16 cellular contexts compared by ENCODE assay signal in genomic region chr11:133133053-133133452, GRCh38.
DNase-seq lines count a peak whose midpoint lies in the region; ATAC-seq, FAIRE-seq and TF ChIP-seq lines count a peak whose summit lies in the region.
"Had no signal": no experiment of that assay in that cellular context is flagged by ENCODE, and none has a peak within 500 bp of the region (broad histone marks: within the 10 kb centered on the region; RNA-seq: fewer than 3 reads in every experiment).

No MANE protein-coding gene starts in this region.

- H2AFZ ChIP-seq in HepG2 (ENCODE audit: low read length) = no peak overlapping the region
- H2AFZ ChIP-seq in GM23248 = no peak overlapping the region
- no peak overlapping the region for H2AFZ ChIP-seq in K562 (ENCODE audit: low read depth, low read length)
- no peak overlapping the region for H2AFZ ChIP-seq in SK-N-SH (ENCODE audit: low read depth)

- no peaks in the 10 kb centered on the region for H3K79me2 ChIP-seq in HepG2 (ENCODE audit: insufficient read depth, low read length)
- no peaks in the 10 kb centered on the region for H3K79me2 ChIP-seq in GM23248 (ENCODE audit: insufficient read depth)
- H3K79me2 ChIP-seq in K562 (ENCODE audit: control insufficient read depth, insufficient read depth, low read length) = no peaks in the 10 kb centered on the region
- no peaks in the 10 kb centered on the region for H3K79me2 ChIP-seq in SK-N-SH (ENCODE audit: insufficient read depth)

- H3F3A ChIP-seq in GM23248 (ENCODE audit: insufficient read depth) (no peaks in the 10 kb centered on the region), SK-N-SH (replicated peaks; ENCODE audit: insufficient read depth) (no peaks in the 10 kb centered on the region)

- DNase-seq in HepG2 (ENCODE audit: low spot score) = no peak
- DNase-seq in right lobe of liver = no peak
- DNase-seq in GM23248 = peak; percentile 13
- no peak for DNase-seq in K562 (ENCODE audit: extremely low read depth in 1 of 4, low spot score in 3 of 4)
- no peak for DNase-seq in esophagus squamous epithelium (lab: John Stamatoyannopoulos, UW)
- DNase-seq in activated CD4-positive, alpha-beta T cell treated with anti-CD3 and anti-CD28 coated beads for 48 hours = no peak
- DNase-seq in SK-N-SH = no peak
- DNase-seq: ACHN; BE2C; CD4-positive, alpha-beta memory T cell; DMS79; GDM1; GOT3; H9 had no signal

- TF ChIP-seq EP300 in HepG2 (IDR thresholded peaks at IDR 0.05; ENCODE audit: low read depth in 2 of 2, low read length in 2 of 2) = no peak
- no peak for TF ChIP-seq EP300 in HepG2 (CRISPR knock-in tag; IDR thresholded peaks at IDR 0.05; ENCODE audit: borderline replicate concordance)
- no peak for TF ChIP-seq EP300 in K562 (IDR thresholded peaks at IDR 0.05; ENCODE audit: low read length)
- no peak for TF ChIP-seq EP300 in SK-N-SH (IDR thresholded peaks at IDR 0.05; ENCODE audit: borderline replicate concordance in 1 of 2, low read depth in 1 of 2, low read length in 1 of 2)

- no peak for TF ChIP-seq POLR2A in HepG2 (IDR thresholded peaks at IDR 0.05; ENCODE audit: insufficient read depth in 1 of 2, low read depth in 2 of 2, low read length in 2 of 2)
- no peak for TF ChIP-seq POLR2A in right lobe of liver (IDR thresholded peaks at IDR 0.05)
- no peak for TF ChIP-seq POLR2A in K562 (conservative IDR thresholded peaks at IDR 0.05)
- TF ChIP-seq POLR2A in esophagus squamous epithelium (IDR thresholded peaks at IDR 0.05) = no peak

- H4K20me1 ChIP-seq in HepG2 (ENCODE audit: insufficient read depth, low read length) = no peaks in the 10 kb centered on the region
- no peaks in the 10 kb centered on the region for H4K20me1 ChIP-seq in GM23248 (ENCODE audit: insufficient read depth)
- H4K20me1 ChIP-seq in K562 (replicated peaks; ENCODE audit: control insufficient read depth, insufficient read depth, low read length) = no peaks in the 10 kb centered on the region
- no peaks in the 10 kb centered on the region for H4K20me1 ChIP-seq in SK-N-SH (ENCODE audit: insufficient read depth)

- POLR2A ChIA-PET in HepG2 (lab: Yijun Ruan, JAX) = no interaction called here
- POLR2A ChIA-PET in K562 (lab: Yijun Ruan, JAX) = interaction anchor here (0.5 kb wide), 1 partner anchor 103 kb away, joined by 3 read pairs; no protein-coding TSS in a partner anchor
- POLR2A ChIA-PET in SK-N-SH (lab: Yijun Ruan, JAX) = no interaction called here

- H3K27me3 ChIP-seq in HepG2 (ENCODE audit: control insufficient read depth in 1 of 2, insufficient read depth in 2 of 2, low read length in 2 of 2) (no peaks in the 10 kb centered on the region), right lobe of liver (no peaks in the 10 kb centered on the region), GM23248 (replicated peaks; ENCODE audit: insufficient read depth) (0 out of 2 replicates have a peak, but pooled peaks cover 5% of the 10 kb centered on the region), K562 (ENCODE audit: control insufficient read depth in 2 of 2, insufficient read depth in 2 of 2, low read length in 2 of 2) (no peaks in the 10 kb centered on the region), esophagus squamous epithelium (peaks cover 0 to 29% (median 0%) of the 10 kb centered on the region in 4 donors), SK-N-SH (ENCODE audit: insufficient read depth) (no peaks in the 10 kb centered on the region)
- H3K27me3 ChIP-seq: BE2C had no signal

- in situ Hi-C loops in HepG2 (cut with HindIII; ENCODE audit: extremely low pct_ligation_motif_present, low pct_unique_long_range_greater_than_20kb) = loop anchor here (10.0 kb wide), 1 partner anchor 692 kb away; no protein-coding TSS in a partner anchor
- in situ Hi-C loops in GM23248 (cut with MboI) = no loop called here
- in situ Hi-C loops in K562 (cut with MboI) = loop anchor here (25.0 kb wide), 1 partner anchor 704 kb away; the partner anchor contains the start of gene SPATA19

- no peaks in the 10 kb centered on the region for H3K9me1 ChIP-seq in K562 (ENCODE audit: control insufficient read depth, insufficient read depth, low read length)

- H3K27ac ChIP-seq in HepG2 (ENCODE audit: extremely low read length, insufficient read depth, low read length) (no peak overlapping the region), right lobe of liver (no peak overlapping the region), GM23248 (no peak overlapping the region), K562 (ENCODE audit: extremely low read depth, low read depth, low read length) (no peak overlapping the region), esophagus squamous epithelium (no peak overlapping the region), SK-N-SH (ENCODE audit: low read depth in 2 of 2, low read length in 1 of 2) (no peak overlapping the region)
- H3K27ac ChIP-seq: C4-2B had no signal

- H3K9me3 ChIP-seq in HepG2 (ENCODE audit: low read length) (no peaks in the 10 kb centered on the region), right lobe of liver (no peaks in the 10 kb centered on the region), GM23248 (ENCODE audit: low read depth) (no peaks in the 10 kb centered on the region), K562 (replicated peaks; ENCODE audit: control insufficient read depth, insufficient read depth, low read depth, low read length) (no peaks in the 10 kb centered on the region), esophagus squamous epithelium (no peaks in the 10 kb centered on the region), SK-N-SH (no peaks in the 10 kb centered on the region)
- H3K9me3 ChIP-seq: BE2C had no signal

- 7% methylated on average over 3 of the region's 3 CpGs for WGBS in HepG2 (ENCODE audit: low lambda C conversion rate)
- 60% methylated on average over 1 of the region's 3 CpGs for WGBS in right lobe of liver (ENCODE audit: insufficient coverage, low coverage, low lambda C conversion rate, missing lambda C conversion rate)
- WGBS in GM23248 (ENCODE audit: low coverage in 1 of 2, low lambda C conversion rate in 2 of 2, missing lambda C conversion rate in 2 of 2), 2 experiments = 4 to 14% methylated on average over 3 of the region's 3 CpGs
- WGBS in K562 (ENCODE audit: insufficient coverage, low coverage, missing lambda C conversion rate) = 0% methylated on average over 3 of the region's 3 CpGs
- 36 to 42% methylated on average over 3 of the region's 3 CpGs for WGBS in esophagus squamous epithelium, 2 donors
- 0% methylated on average over 2 of the region's 3 CpGs for WGBS in SK-N-SH (ENCODE audit: low lambda C conversion rate)

- H3K9ac ChIP-seq in HepG2 (ENCODE audit: insufficient read depth, low read depth, low read length) = no peak overlapping the region
- no peak overlapping the region for H3K9ac ChIP-seq in GM23248
- no peak overlapping the region for H3K9ac ChIP-seq in K562 (ENCODE audit: insufficient read depth in 1 of 2, low read depth in 2 of 2, low read length in 2 of 2)
- H3K9ac ChIP-seq in SK-N-SH = no peak overlapping the region

- no peaks in the 10 kb centered on the region for H3K9me2 ChIP-seq in GM23248 (ENCODE audit: insufficient read depth)
- H3K9me2 ChIP-seq in SK-N-SH = no peaks in the 10 kb centered on the region

- ATAC-seq in HepG2 = no peak
- ATAC-seq in right lobe of liver = no peak
- no peak for ATAC-seq in K562
- ATAC-seq in GM21526 (IDR thresholded peaks at IDR 0.05; ENCODE audit: low FRiP score, unreplicated experiment) = no peak

- no peak for TF ChIP-seq CTCF in HepG2 (CRISPR knock-in tag; IDR thresholded peaks at IDR 0.05)
- no peak for TF ChIP-seq CTCF in right lobe of liver (IDR thresholded peaks at IDR 0.05)
- no peak for TF ChIP-seq CTCF in K562 (IDR thresholded peaks at IDR 0.05 in 2 of 3, conservative IDR thresholded peaks at IDR 0.05 in 1 of 3; ENCODE audit: insufficient read depth in 2 of 3, low read depth in 1 of 3, low read length in 3 of 3)
- no peak for TF ChIP-seq CTCF in esophagus squamous epithelium (IDR thresholded peaks at IDR 0.05)
- no peak for TF ChIP-seq CTCF in SK-N-SH (IDR thresholded peaks at IDR 0.05)

- H3K4me2 ChIP-seq in HepG2 (ENCODE audit: low read depth, low read length) (no peak overlapping the region), GM23248 (ENCODE audit: unreplicated experiment) (no peak overlapping the region), K562 (ENCODE audit: insufficient read depth, low read length) (no peak overlapping the region), SK-N-SH (no peak overlapping the region)

- H3K36me3 ChIP-seq in HepG2 (replicated peaks in 1 of 2; ENCODE audit: control insufficient read depth in 1 of 2, insufficient read depth in 2 of 2, low read length in 2 of 2) = no peaks in the 10 kb centered on the region
- no peaks in the 10 kb centered on the region for H3K36me3 ChIP-seq in right lobe of liver
- H3K36me3 ChIP-seq in GM23248 (ENCODE audit: low read depth) = no peaks in the 10 kb centered on the region
- H3K36me3 ChIP-seq in K562 (ENCODE audit: control insufficient read depth, insufficient read depth, low read length) = no peaks in the 10 kb centered on the region
- no peaks in the 10 kb centered on the region for H3K36me3 ChIP-seq in esophagus squamous epithelium
- H3K36me3 ChIP-seq in SK-N-SH (replicated peaks in 1 of 2; ENCODE audit: control insufficient read depth in 1 of 2, insufficient read depth in 2 of 2, low read length in 1 of 2) = no peaks in the 10 kb centered on the region
- H3K36me3 ChIP-seq: BE2C had no signal

- TF ChIP-seq RAD21 in HepG2 (CRISPR knock-in tag; IDR thresholded peaks at IDR 0.05) = no peak
- no peak for TF ChIP-seq RAD21 in K562 (CRISPR knock-in tag; conservative IDR thresholded peaks at IDR 0.05 in 1 of 2, IDR thresholded peaks at IDR 0.05 in 1 of 2)
- no peak for TF ChIP-seq RAD21 in SK-N-SH (IDR thresholded peaks at IDR 0.05; ENCODE audit: low read length)

- H3K4me3 ChIP-seq in HepG2 (replicated peaks in 1 of 3; ENCODE audit: insufficient read depth in 1 of 3, low read depth in 2 of 3, low read length in 3 of 3) (no peak overlapping the region), right lobe of liver (no peak overlapping the region), GM23248 (no peak overlapping the region), K562 (no peak overlapping the region), esophagus squamous epithelium (no peak overlapping the region), SK-N-SH (ENCODE audit: low read depth in 2 of 2, low read length in 1 of 2) (no peak overlapping the region)

- BruUV-seq in HepG2 (replicated peaks; lab: Mats Ljungman, UMichigan) (no TSS peak), K562 (replicated peaks; lab: Mats Ljungman, UMichigan) (no TSS peak)

- no peak for FAIRE-seq in HepG2 (lab: Jason Lieb, UNC)
- FAIRE-seq in K562 (lab: Jason Lieb, UNC) = no peak

- intact Hi-C loops in HepG2 (cut with micrococcal nuclease; ENCODE audit: unreplicated experiment) (no loop called here), right lobe of liver (cut with DNase I) (loop anchor here in 1 of 2 donors (10.0 kb wide), 1 partner anchor 692 kb away; no protein-coding TSS in a partner anchor), K562 (cut with micrococcal nuclease) (no loop called here), esophagus squamous epithelium (cut with DNase I) (loop anchor here (10.0 kb wide), 1 partner anchor 482 kb away; no protein-coding TSS in a partner anchor)

- H3K4me1 ChIP-seq in HepG2 (ENCODE audit: insufficient read depth, low read length) = no peaks in the 10 kb centered on the region
- no peaks in the 10 kb centered on the region for H3K4me1 ChIP-seq in right lobe of liver
- no peaks in the 10 kb centered on the region for H3K4me1 ChIP-seq in GM23248 (ENCODE audit: insufficient read depth)
- H3K4me1 ChIP-seq in K562 (replicated peaks in 1 of 2; ENCODE audit: control insufficient read depth in 2 of 2, insufficient read depth in 2 of 2, low read length in 2 of 2) = no peaks in the 10 kb centered on the region
- H3K4me1 ChIP-seq in esophagus squamous epithelium = no peaks in the 10 kb centered on the region
- H3K4me1 ChIP-seq in SK-N-SH (ENCODE audit: control insufficient read depth in 1 of 2, insufficient read depth in 2 of 2, low read depth in 1 of 2, low read length in 1 of 2) = no peaks in the 10 kb centered on the region; a peak in 1 of 4 replicates
- H3K4me1 ChIP-seq: BE2C had no signal

- CTCF ChIA-PET in HepG2 (lab: Yijun Ruan, JAX; ENCODE audit: low intra/inter-chr PET ratio, low total read pairs) = no interaction called here
- CTCF ChIA-PET in K562 (lab: Yijun Ruan, JAX; ENCODE audit: low intra/inter-chr PET ratio) = no interaction called here
- CTCF ChIA-PET in SK-N-SH (lab: Yijun Ruan, JAX) = interaction anchor here (0.9 to 5.1 kb wide), 15 partner anchors 11 to 703 kb away, joined by 3 to 72 read pairs (median 9); no protein-coding TSS in a partner anchor

Comparison
In these comparisons a context has a peak if more than half of its experiments do, and no peak if none do; other contexts are left out.
1. Of the 241 proteins assayed by ChIP-seq in both HepG2 and K562: peak only in HepG2: none; only in K562: none; in both: CEBPB; in neither: 240.